Comparison of ENCODE assay signal across 26 cellular contexts in the genomic region with DNA sequence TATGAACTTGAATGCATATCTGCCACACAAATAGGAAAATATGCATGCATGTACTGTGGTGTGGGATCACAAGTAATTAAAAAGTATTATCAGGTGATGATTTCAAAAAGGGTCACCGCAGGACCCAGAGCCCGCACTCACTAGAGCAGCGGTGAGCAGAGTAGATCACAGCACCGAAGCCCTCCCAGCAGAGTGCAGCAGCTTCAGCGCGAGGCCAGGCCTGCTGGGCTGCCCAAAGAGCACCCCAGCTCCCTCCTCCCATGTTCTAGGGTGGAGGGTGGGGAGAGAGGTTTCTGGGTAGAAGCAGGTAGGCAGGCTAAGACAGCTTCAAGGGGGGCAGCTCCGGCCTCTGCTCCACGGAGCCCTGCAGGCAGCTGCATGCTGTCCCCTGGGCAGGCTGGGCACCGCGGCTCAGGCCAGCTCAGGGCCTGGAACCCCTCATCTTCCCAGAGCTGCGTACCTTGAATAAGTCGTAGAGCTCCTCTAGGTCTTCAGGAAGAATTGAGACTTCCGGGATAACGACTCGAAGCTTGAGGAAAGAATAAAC.
"Had no signal": no experiment of that assay in that cellular context is flagged by ENCODE, and none has a peak within 500 bp of the region (broad histone marks: within the 10 kb centered on the region; RNA-seq: fewer than 3 reads in every experiment).

No MANE protein-coding gene starts in this region.

- H3K36me3 Mint-ChIP-seq: activated naive CD4-positive, alpha-beta T cell treated with anti-CD3 and anti-CD28 coated beads, Interleukin-2, amount 50 U/mL, for 24 hours; natural killer cell had no signal

- H3K4me1 ChIP-seq: foreskin keratinocyte, lower lobe of right lung, testis had no signal

- H3K27ac ChIP-seq: esophagus muscularis mucosa, foreskin keratinocyte, left lung, lower lobe of right lung, ovary had no signal

- H3K4me3 ChIP-seq: esophagus muscularis mucosa, left lung, lower lobe of right lung, ovary, skin epidermis, testis had no signal

- H3K27me3 ChIP-seq: esophagus muscularis mucosa, foreskin keratinocyte, left lung, ovary, testis had no signal

- H3K36me3 ChIP-seq: ovary had no signal

- H3K4me1 Mint-ChIP-seq: activated CD4-positive, alpha-beta T cell treated with anti-CD3 and anti-CD28 coated beads for 36 hours; activated CD8-positive, alpha-beta memory T cell treated with anti-CD3 and anti-CD28 coated beads, Interleukin-2, amount 10 ng/mL, durations not matched to agents 7 days and 5 days; activated naive CD4-positive, alpha-beta T cell treated with anti-CD3 and anti-CD28 coated beads, Interleukin-2, amount 50 U/mL, for 24 hours; activated naive CD8-positive, alpha-beta T cell treated with anti-CD3 and anti-CD28 coated beads, Interleukin-2, amount 50 U/mL, for 24 hours; natural killer cell had no signal

- ATAC-seq: activated CD4-positive, alpha-beta T cell treated with anti-CD3 and anti-CD28 coated beads for 36 hours; activated CD8-positive, alpha-beta memory T cell treated with anti-CD3 and anti-CD28 coated beads, Interleukin-2, amount 10 ng/mL, durations not matched to agents 7 days and 5 days; activated CD8-positive, alpha-beta T cell treated with anti-CD3 and anti-CD28 coated beads, Interleukin-2, amount 10 ng/mL, durations not matched to agents 7 days and 5 days; activated naive CD8-positive, alpha-beta T cell treated with anti-CD3 and anti-CD28 coated beads, Interleukin-2, amount 50 U/mL, for 24 hours; foreskin keratinocyte; left lung; lower lobe of right lung; natural killer cell; sciatic nerve; stimulated activated naive CD8-positive, alpha-beta T cell treated with anti-CD3 and anti-CD28 coated beads, Interleukin-15, Interleukin-2, amounts not matched to agents 100 U/mL and 50 U/mL, for 24 hours had no signal

- H3K4me3 Mint-ChIP-seq: activated B cell treated with CpG ODN at 0.5 μM for 24 hours; activated CD4-positive, alpha-beta T cell treated with anti-CD3 and anti-CD28 coated beads for 36 hours; activated CD8-positive, alpha-beta memory T cell treated with anti-CD3 and anti-CD28 coated beads, Interleukin-2, amount 10 ng/mL, durations not matched to agents 7 days and 5 days; activated CD8-positive, alpha-beta T cell treated with anti-CD3 and anti-CD28 coated beads, Interleukin-2, amount 10 ng/mL, durations not matched to agents 7 days and 5 days; activated naive CD4-positive, alpha-beta T cell treated with anti-CD3 and anti-CD28 coated beads, Interleukin-2, amount 50 U/mL, for 24 hours; activated naive CD8-positive, alpha-beta T cell treated with anti-CD3 and anti-CD28 coated beads, Interleukin-2, amount 50 U/mL, for 24 hours; natural killer cell had no signal

- DNase-seq: activated B cell treated with CpG ODN at 0.5 μM for 24 hours; activated CD4-positive, alpha-beta T cell treated with anti-CD3 and anti-CD28 coated beads for 36 hours; activated CD8-positive, alpha-beta memory T cell treated with anti-CD3 and anti-CD28 coated beads, Interleukin-2, amount 10 ng/mL, durations not matched to agents 7 days and 5 days; activated CD8-positive, alpha-beta T cell treated with anti-CD3 and anti-CD28 coated beads, Interleukin-2, amount 10 ng/mL, durations not matched to agents 7 days and 5 days; activated naive CD8-positive, alpha-beta T cell treated with anti-CD3 and anti-CD28 coated beads, Interleukin-2, amount 50 U/mL, for 24 hours; activated T-cell treated with anti-CD3 and anti-CD28 coated beads, Interleukin-2, amount 50 U/mL, for 48 hours; amygdala; central memory CD4-positive, alpha-beta T cell; foreskin keratinocyte; kidney glomerular epithelial cell; left lung; lower lobe of right lung; natural killer cell; ovary; stimulated activated CD4-positive, alpha-beta T cell treated with anti-CD3 and anti-CD28 coated beads, Interleukin-12 subunit alpha, Interleukin-12 subunit beta, amount 100 ng/mL, for 4 hours; stimulated activated CD4-positive, alpha-beta T cell treated with anti-CD3 and anti-CD28 coated beads, Interleukin-4, amount 100 ng/mL, for 1 hour; stimulated activated naive CD8-positive, alpha-beta T cell treated with anti-CD3 and anti-CD28 coated beads, Interleukin-15, Interleukin-2, amounts not matched to agents 100 U/mL and 50 U/mL, for 24 hours; T1000; testis; trophoblast cell had no signal

- H3K9me3 Mint-ChIP-seq: activated B cell treated with CpG ODN at 0.5 μM for 24 hours; activated naive CD4-positive, alpha-beta T cell treated with anti-CD3 and anti-CD28 coated beads, Interleukin-2, amount 50 U/mL, for 24 hours; activated naive CD8-positive, alpha-beta T cell treated with anti-CD3 and anti-CD28 coated beads, Interleukin-2, amount 50 U/mL, for 24 hours; activated T-helper 2 cell treated with anti-CD3 and anti-CD28 coated beads, Interferon-gamma antibody, Interleukin-2, Interleukin-4, amounts not matched to agents 10 μg/mL and 5 μg/mL and 100 μg/mL, durations not matched to agents 14 hours and 24 hours and 36 hours; natural killer cell had no signal

- H3K9me3 ChIP-seq: esophagus muscularis mucosa, left lung, lower lobe of right lung, ovary, testis had no signal

- H3K27me3 Mint-ChIP-seq: activated B cell treated with CpG ODN at 0.5 μM for 24 hours; activated CD4-positive, alpha-beta T cell treated with anti-CD3 and anti-CD28 coated beads for 36 hours; activated naive CD4-positive, alpha-beta T cell treated with anti-CD3 and anti-CD28 coated beads, Interleukin-2, amount 50 U/mL, for 24 hours; activated naive CD8-positive, alpha-beta T cell treated with anti-CD3 and anti-CD28 coated beads, Interleukin-2, amount 50 U/mL, for 24 hours; progenitor cell of endocrine pancreas had no signal

- H3K27ac Mint-ChIP-seq: activated B cell treated with CpG ODN at 0.5 μM for 24 hours; activated CD4-positive, alpha-beta T cell treated with anti-CD3 and anti-CD28 coated beads for 36 hours; activated CD8-positive, alpha-beta memory T cell treated with anti-CD3 and anti-CD28 coated beads, Interleukin-2, amount 10 ng/mL, durations not matched to agents 7 days and 5 days; activated CD8-positive, alpha-beta T cell treated with anti-CD3 and anti-CD28 coated beads, Interleukin-2, amount 10 ng/mL, durations not matched to agents 7 days and 5 days; activated naive CD4-positive, alpha-beta T cell treated with anti-CD3 and anti-CD28 coated beads, Interleukin-2, amount 50 U/mL, for 24 hours; activated naive CD8-positive, alpha-beta T cell treated with anti-CD3 and anti-CD28 coated beads, Interleukin-2, amount 50 U/mL, for 24 hours; activated T-helper 2 cell treated with anti-CD3 and anti-CD28 coated beads, Interferon-gamma antibody, Interleukin-2, Interleukin-4, amounts not matched to agents 10 μg/mL and 5 μg/mL and 100 μg/mL, durations not matched to agents 14 hours and 24 hours and 36 hours; natural killer cell had no signal
